17 cellular contexts compared by ENCODE assay signal in genomic region chr10:103232772-103233488, GRCh38. TPM values are rescaled to one million over a fixed set of nuclear protein-coding genes. Genes with fewer than 3 reads are reported as not detected.
A peak's percentile ranks its signal among the peaks of the same experiment; 100 is the strongest.
DNase-seq lines count a peak whose midpoint lies in the region; ATAC-seq, FAIRE-seq and TF ChIP-seq lines count a peak whose summit lies in the region.
"Had no signal": no experiment of that assay in that cellular context is flagged by ENCODE, and none has a peak within 500 bp of the region (broad histone marks: within the 10 kb centered on the region; RNA-seq: fewer than 3 reads in every experiment).

No MANE protein-coding gene starts in this region.

- H3K4me1 ChIP-seq in HCT116 (ENCODE audit: control insufficient read depth in 1 of 2, insufficient read depth in 2 of 2, low read length in 2 of 2) = peaks cover 44 to 59% of the 10 kb centered on the region in 2 experiments
- peaks cover 32% of the 10 kb centered on the region for H3K4me1 ChIP-seq in endothelial cell of umbilical vein (ENCODE audit: control insufficient read depth, extremely low read depth, insufficient read depth, low read length)
- no peaks in the 10 kb centered on the region for H3K4me1 ChIP-seq in MM.1S (ENCODE audit: low read length)
- peaks cover 0 to 12% (median 6%) of the 10 kb centered on the region in 4 donors for H3K4me1 ChIP-seq in transverse colon
- H3K4me1 ChIP-seq: vagina had no signal

- H3K27me3 Mint-ChIP-seq in stimulated activated memory B cell treated with anti-CD40 and anti-IgM and Interleukin-4, amounts not matched to agents 10 μg/mL and 1 μg/mL and 100 μg/mL, for 72 hours = no peaks in the 10 kb centered on the region

- CTCF ChIA-PET in HCT116 (lab: Charles Lee) = interaction anchor here (1.6 to 2.9 kb wide), 2 partner anchors 9 to 12 kb away, joined by 5 to 16 read pairs; no protein-coding TSS in a partner anchor
- CTCF ChIA-PET in endothelial cell of umbilical vein (lab: Charles Lee) = interaction anchor here (0.9 to 6.9 kb wide), 2 partner anchors 11 to 78 kb away, joined by 3 to 57 read pairs; no protein-coding TSS in a partner anchor

- H3K9me2 ChIP-seq in HCT116 (ENCODE audit: insufficient read depth) (no peaks in the 10 kb centered on the region), MM.1S (replicated peaks; ENCODE audit: insufficient read depth, low read length) (no peaks in the 10 kb centered on the region)

- TF ChIP-seq RAD21 in HCT116 (IDR thresholded peaks at IDR 0.05; ENCODE audit: low read depth) = no peak

- RAD21 ChIA-PET in HCT116 (lab: Charles Lee; ENCODE audit: low non-redundant PET in 1 of 2, low total read pairs in 2 of 2, uncharacterized antibody in 2 of 2, unreplicated experiment in 2 of 2) = interaction anchor here in 1 of 2 experiments (0.7 to 1.1 kb wide), 3 partner anchors 9 to 141 kb away, joined by 3 to 4 read pairs (median 3); no protein-coding TSS in a partner anchor

- H3K27ac Mint-ChIP-seq in stimulated activated memory B cell treated with anti-CD40 and anti-IgM and Interleukin-4, amounts not matched to agents 10 μg/mL and 1 μg/mL and 100 μg/mL, for 72 hours = no peak overlapping the region
- H3K27ac Mint-ChIP-seq: activated naive CD4-positive, alpha-beta T cell treated with anti-CD3 and anti-CD28 coated beads, Interleukin-2, amount 10 ng/mL, durations not matched to agents 7 days and 5 days had no signal

- peak; percentile 59 for DNase-seq in HCT116 (ENCODE audit: low read depth, low spot score)
- peak; percentile 13 for DNase-seq in OCI-M1 (lab: John Stamatoyannopoulos, UW)
- no peak for DNase-seq in endothelial cell of umbilical vein (ENCODE audit: low read depth, low spot score)
- DNase-seq in non-pigmented ciliary epithelial cell (ENCODE audit: low read depth) = peak; percentile 55
- DNase-seq in MM.1S = no peak
- no peak for DNase-seq in transverse colon
- no peak for DNase-seq in coronary artery (ENCODE audit: low spot score)
- DNase-seq: activated CD4-positive, alpha-beta T cell treated with anti-CD3 and anti-CD28 coated beads for 1 hour; activated naive CD4-positive, alpha-beta T cell treated with anti-CD3 and anti-CD28 coated beads, Interleukin-2, amount 10 ng/mL, durations not matched to agents 7 days and 5 days; DMS 273 treated with DMSO at 0.1 percent for 48 hours; effector CD8-positive, alpha-beta T cell; NCI-H146; ovary had no signal

- H3K4me3 ChIP-seq in HCT116 (replicated peaks in 1 of 2; ENCODE audit: low read depth in 1 of 2, low read length in 2 of 2) (peak overlapping the region in 1 of 2 experiments; percentile 46; a peak in 2 of 4 replicates), endothelial cell of umbilical vein (replicated peaks in 1 of 3; ENCODE audit: insufficient read depth in 1 of 3, low read depth in 1 of 3, low read length in 3 of 3) (no peak overlapping the region), MM.1S (ENCODE audit: low read length) (no peak overlapping the region), transverse colon (no peak overlapping the region), coronary artery (no peak overlapping the region)
- H3K4me3 ChIP-seq: ovary, vagina had no signal

- ATAC-seq in HCT116 = peak; percentile 39
- no peak for ATAC-seq in stimulated activated memory B cell treated with anti-CD40 and anti-IgM and Interleukin-4, amounts not matched to agents 10 μg/mL and 1 μg/mL and 100 μg/mL, for 72 hours

- 69 to 74% methylated on average over 7 of the region's 7 CpGs for WGBS in transverse colon (ENCODE audit: low coverage in 1 of 2), 2 donors

- in situ Hi-C loops in transverse colon (cut with MboI; ENCODE audit: low pct_ligation_motif_present in 1 of 4, low pct_unique_long_range_greater_than_20kb in 1 of 4, low sequenced_read_pairs in 3 of 4) = loop anchor here in 3 of 4 donors (25.0 kb wide), 3 partner anchors 121 to 321 kb away; partner anchors contain the start of gene CNNM2 (in 1 of the 3)

- H3K27ac ChIP-seq in HCT116 (ENCODE audit: low read depth, low read length) = peak overlapping the region; percentile 89
- peak overlapping the region; percentile 43 for H3K27ac ChIP-seq in endothelial cell of umbilical vein (ENCODE audit: insufficient read depth, low read depth, low read length)
- no peak overlapping the region for H3K27ac ChIP-seq in MM.1S (ENCODE audit: low read length)
- H3K27ac ChIP-seq in transverse colon = no peak overlapping the region
- no peak overlapping the region for H3K27ac ChIP-seq in coronary artery
- H3K27ac ChIP-seq: ovary, vagina had no signal

- H4K20me1 ChIP-seq in HCT116 (ENCODE audit: insufficient read depth) (no peaks in the 10 kb centered on the region), endothelial cell of umbilical vein (replicated peaks; ENCODE audit: control insufficient read depth, extremely low read depth, insufficient read depth, low read length) (no peaks in the 10 kb centered on the region), MM.1S (ENCODE audit: insufficient read depth, low read length) (no peaks in the 10 kb centered on the region)

- no peaks in the 10 kb centered on the region for H3K9me1 ChIP-seq in endothelial cell of umbilical vein (replicated peaks; ENCODE audit: control insufficient read depth, extremely low read depth, insufficient read depth, low read length)

- dilution Hi-C loops in endothelial cell of umbilical vein (cut with MboI; ENCODE audit: extremely low pct_ligation_motif_present, low sequenced_read_pairs) = no loop called here

- H3K9me3 ChIP-seq in HCT116 (ENCODE audit: control insufficient read depth in 1 of 2, insufficient read depth in 1 of 2, low read depth in 1 of 2, low read length in 2 of 2) (no peaks in the 10 kb centered on the region), endothelial cell of umbilical vein (replicated peaks; ENCODE audit: control insufficient read depth, insufficient read depth, low read length) (no peaks in the 10 kb centered on the region), MM.1S (replicated peaks; ENCODE audit: insufficient read depth, low read length) (no peaks in the 10 kb centered on the region), transverse colon (no peaks in the 10 kb centered on the region)
- H3K9me3 ChIP-seq: ovary, vagina had no signal

- H3K79me2 ChIP-seq in HCT116 (ENCODE audit: insufficient read depth, low read length) (no peaks in the 10 kb centered on the region), endothelial cell of umbilical vein (ENCODE audit: control insufficient read depth, insufficient read depth, low read length) (no peaks in the 10 kb centered on the region), MM.1S (ENCODE audit: low read length) (no peaks in the 10 kb centered on the region)

- TF ChIP-seq EP300 in transverse colon (IDR thresholded peaks at IDR 0.05; ENCODE audit: low read depth) = no peak

- H3F3A ChIP-seq in MM.1S (ENCODE audit: insufficient read depth, low read length) = no peaks in the 10 kb centered on the region

- no peak overlapping the region for H3K4me3 Mint-ChIP-seq in stimulated activated memory B cell treated with anti-CD40 and anti-IgM and Interleukin-4, amounts not matched to agents 10 μg/mL and 1 μg/mL and 100 μg/mL, for 72 hours
- H3K4me3 Mint-ChIP-seq: activated naive CD4-positive, alpha-beta T cell treated with anti-CD3 and anti-CD28 coated beads, Interleukin-2, amount 10 ng/mL, durations not matched to agents 7 days and 5 days had no signal

- H3K36me3 ChIP-seq in HCT116 (ENCODE audit: control insufficient read depth in 1 of 2, insufficient read depth in 2 of 2, low read length in 2 of 2) (no peaks in the 10 kb centered on the region), endothelial cell of umbilical vein (ENCODE audit: control insufficient read depth in 2 of 2, extremely low read depth in 1 of 2, insufficient read depth in 2 of 2, low read length in 2 of 2) (no peaks in the 10 kb centered on the region), MM.1S (replicated peaks; ENCODE audit: insufficient read depth, low read length) (no peaks in the 10 kb centered on the region), transverse colon (no peaks in the 10 kb centered on the region)
- H3K36me3 ChIP-seq: ovary, vagina had no signal

- no peak for TF ChIP-seq CTCF in HCT116 (IDR thresholded peaks at IDR 0.05 in 2 of 3, conservative IDR thresholded peaks at IDR 0.05 in 1 of 3; ENCODE audit: borderline replicate concordance in 1 of 3, insufficient read depth in 1 of 3, low read depth in 2 of 3, low read length in 2 of 3)
- TF ChIP-seq CTCF in endothelial cell of umbilical vein (IDR thresholded peaks at IDR 0.05; ENCODE audit: extremely low read depth in 1 of 2, insufficient read depth in 1 of 2, low read depth in 1 of 2, low read length in 2 of 2) = no peak
- no peak for TF ChIP-seq CTCF in MM.1S (IDR thresholded peaks at IDR 0.05; ENCODE audit: low read length)
- TF ChIP-seq CTCF in transverse colon (IDR thresholded peaks at IDR 0.05) = no peak
- no peak for TF ChIP-seq CTCF in coronary artery (IDR thresholded peaks at IDR 0.05)

- H3K36me3 Mint-ChIP-seq in stimulated activated memory B cell treated with anti-CD40 and anti-IgM and Interleukin-4, amounts not matched to agents 10 μg/mL and 1 μg/mL and 100 μg/mL, for 72 hours = no peaks in the 10 kb centered on the region
- H3K36me3 Mint-ChIP-seq: activated naive CD4-positive, alpha-beta T cell treated with anti-CD3 and anti-CD28 coated beads, Interleukin-2, amount 10 ng/mL, durations not matched to agents 7 days and 5 days had no signal

- peak overlapping the region; percentile 100 for H2AFZ ChIP-seq in HCT116 (ENCODE audit: low read depth, low read length, poor library complexity, severe bottlenecking)
- H2AFZ ChIP-seq in endothelial cell of umbilical vein (ENCODE audit: low read depth, low read length) = no peak overlapping the region
- no peak overlapping the region for H2AFZ ChIP-seq in MM.1S (ENCODE audit: low read length)

- TSS peak; percentile 50 for BruUV-seq in HCT116 (replicated peaks; lab: Mats Ljungman, UMichigan)
- no TSS peak for BruUV-seq in endothelial cell of umbilical vein (replicated peaks; lab: Mats Ljungman, UMichigan)

- H3K4me2 ChIP-seq in HCT116 (ENCODE audit: low read length) (peak overlapping the region; percentile 67), endothelial cell of umbilical vein (ENCODE audit: insufficient read depth, low read length) (no peak overlapping the region), MM.1S (ENCODE audit: low read depth, low read length) (no peak overlapping the region)

- H3K9ac ChIP-seq in HCT116 (ENCODE audit: low read length) (peak overlapping the region; percentile 3), endothelial cell of umbilical vein (replicated peaks; ENCODE audit: extremely low read depth, insufficient read depth, low read length) (no peak overlapping the region), MM.1S (ENCODE audit: low read length) (no peak overlapping the region)

- POLR2A ChIA-PET in HCT116 (lab: Charles Lee) (interaction anchor here (1.1 to 3.9 kb wide), 5 partner anchors 8 to 48 kb away, joined by 3 to 34 read pairs (median 5); partner anchors contain the start of gene NT5C2), endothelial cell of umbilical vein (lab: Charles Lee) (no interaction called here)

- no peaks in the 10 kb centered on the region for H3K9me3 Mint-ChIP-seq in stimulated activated memory B cell treated with anti-CD40 and anti-IgM and Interleukin-4, amounts not matched to agents 10 μg/mL and 1 μg/mL and 100 μg/mL, for 72 hours
- H3K9me3 Mint-ChIP-seq: activated naive CD4-positive, alpha-beta T cell treated with anti-CD3 and anti-CD28 coated beads, Interleukin-2, amount 10 ng/mL, durations not matched to agents 7 days and 5 days had no signal

- intact Hi-C loops in HCT116 (cut with micrococcal nuclease) = no loop called here
- intact Hi-C loops in endothelial cell of umbilical vein (cut with micrococcal nuclease) = no loop called here
- intact Hi-C loops in transverse colon (cut with DNase I; ENCODE audit: low total_unique reads) = no loop called here

- no peak for FAIRE-seq in endothelial cell of umbilical vein (lab: Jason Lieb, UNC)
- FAIRE-seq: GM18507, islet of Langerhans had no signal

- TF ChIP-seq POLR2A in HCT116 (IDR thresholded peaks at IDR 0.05; ENCODE audit: borderline replicate concordance, extremely low read depth, insufficient read depth, insufficient read length) (no peak), endothelial cell of umbilical vein (IDR thresholded peaks at IDR 0.05; ENCODE audit: low read depth, low read length) (no peak), transverse colon (IDR thresholded peaks at IDR 0.05) (no peak)

- H3K27me3 ChIP-seq in HCT116 (ENCODE audit: insufficient read depth, low read length) = no peaks in the 10 kb centered on the region
- H3K27me3 ChIP-seq in endothelial cell of umbilical vein (ENCODE audit: control insufficient read depth in 2 of 2, insufficient read depth in 2 of 2, low read length in 2 of 2) = no peaks in the 10 kb centered on the region
- H3K27me3 ChIP-seq in MM.1S (replicated peaks; ENCODE audit: insufficient read depth, low read length) = no peaks in the 10 kb centered on the region
- H3K27me3 ChIP-seq in transverse colon = no peaks in the 10 kb centered on the region
- H3K27me3 ChIP-seq: ovary, vagina had no signal

- peaks cover 13% of the 10 kb centered on the region for H3K4me1 Mint-ChIP-seq in stimulated activated memory B cell treated with anti-CD40 and anti-IgM and Interleukin-4, amounts not matched to agents 10 μg/mL and 1 μg/mL and 100 μg/mL, for 72 hours
- H3K4me1 Mint-ChIP-seq: activated naive CD4-positive, alpha-beta T cell treated with anti-CD3 and anti-CD28 coated beads, Interleukin-2, amount 10 ng/mL, durations not matched to agents 7 days and 5 days had no signal

RNA-seq across cellular contexts. Expression of gene RPEL1, which starts 12.8 kb away (rescaled TPM):
- total RNA-seq in HCT116 (2021; ENCODE audit: unreplicated experiment) (0.10 TPM), endothelial cell of umbilical vein (not detected in 2 replicates), transverse colon (not detected)
- 0.03 TPM in 1 of 2 replicates, not detected in the other for polyA plus RNA-seq in HCT116 (2012)
- 0.04 and 0.11 TPM in 2 replicates for polyA plus RNA-seq in endothelial cell of umbilical vein
- 0.15 and 0.20 TPM in 2 replicates for polyA plus RNA-seq in endothelial cell of umbilical vein (2011; cell fraction: cytosol; rRNA removed)
- 0.07 and 0.10 TPM in 2 replicates for polyA plus RNA-seq in endothelial cell of umbilical vein (2011; cell fraction: nucleus; rRNA removed)
- polyA plus RNA-seq in endothelial cell of umbilical vein (2012) = 0.12 and 0.36 TPM in 2 replicates
- 0.12 TPM in 1 of 2 replicates, not detected in the other for polyA minus RNA-seq in endothelial cell of umbilical vein
- not detected for polyA minus RNA-seq in endothelial cell of umbilical vein (2011; cell fraction: cytosol; rRNA and poly(A)+ RNA removed)
- polyA minus RNA-seq in endothelial cell of umbilical vein (2011; cell fraction: nucleus; rRNA and poly(A)+ RNA removed) = not detected in 2 replicates
- total RNA-seq: ovary, vagina had no signal
- polyA plus RNA-seq: ovary had no signal

RNA-seq across cellular contexts. Expression of gene NT5C2, which starts 39.9 kb away (rescaled TPM):
- total RNA-seq in HCT116 (2021; ENCODE audit: unreplicated experiment) (63.0 TPM), endothelial cell of umbilical vein (59.0 and 69.9 TPM in 2 replicates), transverse colon (100 to 1,000 TPM in 2 of 4 donors, 10 to 100 TPM in 2; 77.1 to 135 (median 105) TPM)
- 30.6 and 37.7 TPM in 2 replicates for polyA plus RNA-seq in HCT116 (2012)
- 42.6 and 47.2 TPM in 2 replicates for polyA plus RNA-seq in endothelial cell of umbilical vein
- polyA plus RNA-seq in endothelial cell of umbilical vein (2011; cell fraction: cytosol; rRNA removed) = 40.2 and 40.4 TPM in 2 replicates
- polyA plus RNA-seq in endothelial cell of umbilical vein (2011; cell fraction: nucleus; rRNA removed) = 70.3 and 81.9 TPM in 2 replicates
- 47.9 and 58.7 TPM in 2 replicates for polyA plus RNA-seq in endothelial cell of umbilical vein (2012)
- polyA minus RNA-seq in endothelial cell of umbilical vein = 65.4 and 70.5 TPM in 2 replicates
- 30.5 TPM for polyA minus RNA-seq in endothelial cell of umbilical vein (2011; cell fraction: cytosol; rRNA and poly(A)+ RNA removed)
- 68.6 and 107 TPM in 2 replicates for polyA minus RNA-seq in endothelial cell of umbilical vein (2011; cell fraction: nucleus; rRNA and poly(A)+ RNA removed)

RNA-seq across cellular contexts. Expression of gene INA, which starts 44.0 kb away (rescaled TPM):
- total RNA-seq in HCT116 (2021; ENCODE audit: unreplicated experiment) (not detected), endothelial cell of umbilical vein (0.39 and 0.40 TPM in 2 replicates), transverse colon (1 to 10 TPM in 1 of 4 donors, under 1 TPM in 3; 0.60 to 1.1 (median 0.95) TPM)
- polyA plus RNA-seq in HCT116 (2012) = not detected in 2 replicates
- polyA plus RNA-seq in endothelial cell of umbilical vein = 0.25 and 0.29 TPM in 2 replicates
- polyA plus RNA-seq in endothelial cell of umbilical vein (2011; cell fraction: cytosol; rRNA removed) = 0.20 and 0.30 TPM in 2 replicates
- polyA plus RNA-seq in endothelial cell of umbilical vein (2011; cell fraction: nucleus; rRNA removed) = 0.08 and 0.25 TPM in 2 replicates
- 0.27 and 0.39 TPM in 2 replicates for polyA plus RNA-seq in endothelial cell of umbilical vein (2012)
- polyA minus RNA-seq in endothelial cell of umbilical vein = 0.17 and 0.42 TPM in 2 replicates
- not detected for polyA minus RNA-seq in endothelial cell of umbilical vein (2011; cell fraction: cytosol; rRNA and poly(A)+ RNA removed)
- not detected in 2 replicates for polyA minus RNA-seq in endothelial cell of umbilical vein (2011; cell fraction: nucleus; rRNA and poly(A)+ RNA removed)

Comparison
In these comparisons a context has a peak if more than half of its experiments do, and no peak if none do; other contexts are left out.
1. DNase-seq: peak in HCT116 (single experiment), OCI-M1 (single experiment) and non-pigmented ciliary epithelial cell (single experiment); none in endothelial cell of umbilical vein (single experiment), MM.1S (single experiment), transverse colon (single experiment) and coronary artery (single experiment).
2. H3K27ac ChIP-seq: peak in HCT116 (single experiment) and endothelial cell of umbilical vein (single experiment); none in MM.1S (single experiment), transverse colon (0 of 4) and coronary artery (0 of 2).